1 cellular context compared by ENCODE assay signal in genomic region chr20:973785-974194, GRCh38.
TF ChIP-seq lines count a peak whose summit lies in the region.

No MANE protein-coding gene starts in this region.

TF ChIP-seq in K562, 482 proteins besides CTCF, POLR2A, EP300 and RAD21:
- TF ChIP-seq SMC3 (conservative IDR thresholded peaks at IDR 0.05; ENCODE audit: insufficient read depth, low read depth, low read length) (peak; percentile 40; the same call in 1 of the 2 replicates), DEAF1 (CRISPR knock-in tag; IDR thresholded peaks at IDR 0.05) (0 out of 2 replicates have a peak, but pooled peaks have one; percentile 7), GABPA (tag; conservative IDR thresholded peaks at IDR 0.05; ENCODE audit: low read depth) (peak; percentile 77), KLF16 (IDR thresholded peaks at IDR 0.05) (0 out of 2 replicates have a peak, but pooled peaks have one; percentile 9), NR2C2 (CRISPR knock-in tag; IDR thresholded peaks at IDR 0.05) (no peak), NR2C2 (tag; IDR thresholded peaks at IDR 0.05) (peak; percentile 40; the same call in 1 of the 2 replicates), ETV1 (tag; conservative IDR thresholded peaks at IDR 0.05; ENCODE audit: low read depth) (peak; percentile 89), ETV5 (CRISPR knock-in tag; IDR thresholded peaks at IDR 0.05; ENCODE audit: low read depth) (peak; percentile 82; the same call in 1 of the 2 replicates), ELF1 (tag; IDR thresholded peaks at IDR 0.05) (peak; percentile 69), ELF4 (CRISPR knock-in tag; IDR thresholded peaks at IDR 0.05) (no peak), ATF4 (CRISPR knock-in tag; IDR thresholded peaks at IDR 0.05) (0 out of 2 replicates have a peak, but pooled peaks have one; percentile 42), ATF7 (IDR thresholded peaks at IDR 0.05) (peak; percentile 16; the same call in 1 of the 2 replicates), ZFP30 (CRISPR knock-in tag; IDR thresholded peaks at IDR 0.05; ENCODE audit: borderline replicate concordance) (no peak), CEBPB (tag; IDR thresholded peaks at IDR 0.05) (peak; percentile 91), ZNF277 (CRISPR knock-in tag; IDR thresholded peaks at IDR 0.05; ENCODE audit: borderline replicate concordance) (no peak), ZNF75A (CRISPR knock-in tag; IDR thresholded peaks at IDR 0.05) (no peak), HEY1 (CRISPR knock-in tag; IDR thresholded peaks at IDR 0.05; ENCODE audit: borderline replicate concordance) (no peak), ZBTB11 (CRISPR knock-in tag; IDR thresholded peaks at IDR 0.05) (peak in 1 of 3 experiments; percentile 71; a peak in 2 of 6 replicates), FOSL1 (tag; conservative IDR thresholded peaks at IDR 0.05) (peak; percentile 70), ATF3 (IDR thresholded peaks at IDR 0.05) (peak; percentile 84), ATF3 (CRISPR knock-in tag; conservative IDR thresholded peaks at IDR 0.05) (no peak), CREM (IDR thresholded peaks at IDR 0.05; ENCODE audit: low read depth) (peak; percentile 27; the same call in 1 of the 2 replicates), JUND (IDR thresholded peaks at IDR 0.05; ENCODE audit: borderline replicate concordance, low read depth, low read length) (peak; percentile 43; the same call in 1 of the 2 replicates), JUND (tag; IDR thresholded peaks at IDR 0.05; ENCODE audit: borderline replicate concordance, low read depth, low read length) (no peak), GATA2 (CRISPR knock-in tag; IDR thresholded peaks at IDR 0.05) (no peak), ZNF584 (CRISPR knock-in tag; IDR thresholded peaks at IDR 0.05; ENCODE audit: low read depth) (0 out of 2 replicates have a peak, but pooled peaks have one; percentile 54), ESRRA (IDR thresholded peaks at IDR 0.05; ENCODE audit: borderline replicate concordance, low read depth) (peak; percentile 83; the same call in 1 of the 2 replicates), NFRKB (IDR thresholded peaks at IDR 0.05; ENCODE audit: low read depth) (no peak), SUPT5H (IDR thresholded peaks at IDR 0.05) (no peak), GABPB1 (CRISPR knock-in tag; IDR thresholded peaks at IDR 0.05) (peak; percentile 79), CEBPG (CRISPR knock-in tag; IDR thresholded peaks at IDR 0.05) (peak; percentile 80), CEBPG (tag; conservative IDR thresholded peaks at IDR 0.05 in 1 of 2, IDR thresholded peaks at IDR 0.05 in 1 of 2) (peak; percentile 76 to 90), ATF1 (CRISPR knock-in tag; IDR thresholded peaks at IDR 0.05) (no peak), ATF1 (tag; IDR thresholded peaks at IDR 0.05) (peak; percentile 36; the same call in 1 of the 2 replicates)
